10 cellular contexts compared by ENCODE assay signal in the genomic region with DNA sequence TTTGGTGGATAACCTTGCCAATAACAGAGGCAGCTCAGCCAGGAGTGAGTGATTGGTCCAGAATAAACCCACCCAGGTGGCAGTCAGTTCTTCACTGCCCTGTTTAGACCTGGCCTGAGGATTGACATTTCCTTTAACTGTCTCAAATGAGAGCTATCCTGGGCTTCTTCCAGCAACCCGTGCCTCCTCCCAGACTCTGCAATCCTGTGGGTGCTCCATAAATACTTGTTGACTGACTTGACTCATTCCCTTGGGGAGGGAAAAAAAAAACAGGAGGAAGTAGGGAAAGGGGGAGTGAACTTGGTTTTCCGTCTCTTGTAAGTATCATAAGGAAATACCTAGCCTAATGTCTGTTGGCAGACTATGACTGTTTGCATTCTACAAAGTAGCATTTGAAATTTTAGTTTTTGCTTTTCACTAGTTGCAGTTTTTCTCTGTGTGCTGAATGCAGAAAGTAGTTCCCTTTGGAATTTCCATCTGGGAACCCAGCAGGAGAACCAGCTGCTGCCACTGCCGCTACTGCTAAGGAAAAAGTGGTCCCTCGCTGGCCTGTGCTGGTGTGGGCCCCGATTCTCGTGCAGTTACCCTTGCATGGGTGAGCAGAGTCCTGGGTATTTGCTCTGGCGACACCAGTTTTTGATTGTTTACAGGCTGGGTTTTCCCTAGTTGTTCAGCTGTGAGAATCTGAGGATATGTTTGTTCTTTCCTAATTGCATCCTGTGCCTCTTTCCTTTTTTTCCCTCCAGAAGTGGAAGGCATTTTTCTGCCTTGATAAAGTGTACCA.
DNase-seq lines count a peak whose midpoint lies in the region; ATAC-seq, FAIRE-seq and TF ChIP-seq lines count a peak whose summit lies in the region.
"Had no signal": no experiment of that assay in that cellular context is flagged by ENCODE, and none has a peak within 500 bp of the region (broad histone marks: within the 10 kb centered on the region; RNA-seq: fewer than 3 reads in every experiment).

No MANE protein-coding gene starts in this region.

- H3K36me3 ChIP-seq in upper lobe of right lung: no peaks in the 10 kb centered on the region

- ATAC-seq in upper lobe of right lung: peak; percentile 62
- ATAC-seq in stimulated activated memory B cell treated with anti-CD40 and anti-IgM and Interleukin-4, amounts not matched to agents 10 μg/mL and 1 μg/mL and 100 μg/mL, for 72 hours: no peak
- no peak for ATAC-seq in GM19324 (IDR thresholded peaks at IDR 0.05; ENCODE audit: low FRiP score, unreplicated experiment)

- no peaks in the 10 kb centered on the region for H3K9me3 ChIP-seq in upper lobe of right lung

- H3K9me3 Mint-ChIP-seq in stimulated activated memory B cell treated with anti-CD40 and anti-IgM and Interleukin-4, amounts not matched to agents 10 μg/mL and 1 μg/mL and 100 μg/mL, for 72 hours: no peaks in the 10 kb centered on the region
- H3K9me3 Mint-ChIP-seq: central memory CD8-positive, alpha-beta T cell had no signal

- no peaks in the 10 kb centered on the region for H3K4me1 Mint-ChIP-seq in stimulated activated memory B cell treated with anti-CD40 and anti-IgM and Interleukin-4, amounts not matched to agents 10 μg/mL and 1 μg/mL and 100 μg/mL, for 72 hours
- H3K4me1 Mint-ChIP-seq: central memory CD8-positive, alpha-beta T cell had no signal

- H3K27me3 Mint-ChIP-seq in stimulated activated memory B cell treated with anti-CD40 and anti-IgM and Interleukin-4, amounts not matched to agents 10 μg/mL and 1 μg/mL and 100 μg/mL, for 72 hours: peaks cover 11% of the 10 kb centered on the region

- peak overlapping the region; percentile 47 for H3K27ac ChIP-seq in layer of hippocampus (ENCODE audit: low read depth, low read length)
- H3K27ac ChIP-seq in upper lobe of right lung: peak overlapping the region; percentile 30
- H3K27ac ChIP-seq: 22Rv1 had no signal

- no peak overlapping the region for H3K4me3 ChIP-seq in upper lobe of right lung

- H3K27me3 ChIP-seq in layer of hippocampus (ENCODE audit: control insufficient read depth, insufficient read depth, low read length) (no peaks in the 10 kb centered on the region), upper lobe of right lung (no peaks in the 10 kb centered on the region)

- H3K27ac Mint-ChIP-seq in stimulated activated memory B cell treated with anti-CD40 and anti-IgM and Interleukin-4, amounts not matched to agents 10 μg/mL and 1 μg/mL and 100 μg/mL, for 72 hours: no peak overlapping the region

- H3K4me1 ChIP-seq in upper lobe of right lung: peaks cover 34% of the 10 kb centered on the region

- DNase-seq in DMS53 (lab: John Stamatoyannopoulos, UW) (peak; percentile 46), DMS53 treated with DMSO at 0.1 percent for 48 hours (lab: John Stamatoyannopoulos, UW; ENCODE audit: unreplicated experiment) (no peak), upper lobe of right lung (no peak), NCI-H510A (lab: John Stamatoyannopoulos, UW) (no peak)

- FAIRE-seq in colon (lab: Jason Lieb, UNC): peak; percentile 36

- intact Hi-C loops in upper lobe of right lung (cut with DNase I): no loop called here

- TF ChIP-seq CTCF in upper lobe of right lung (IDR thresholded peaks at IDR 0.05): no peak

- no peaks in the 10 kb centered on the region for H3K36me3 Mint-ChIP-seq in stimulated activated memory B cell treated with anti-CD40 and anti-IgM and Interleukin-4, amounts not matched to agents 10 μg/mL and 1 μg/mL and 100 μg/mL, for 72 hours

- no peak overlapping the region for H3K4me3 Mint-ChIP-seq in stimulated activated memory B cell treated with anti-CD40 and anti-IgM and Interleukin-4, amounts not matched to agents 10 μg/mL and 1 μg/mL and 100 μg/mL, for 72 hours
- H3K4me3 Mint-ChIP-seq: central memory CD8-positive, alpha-beta T cell had no signal
